In the genomic region with DNA sequence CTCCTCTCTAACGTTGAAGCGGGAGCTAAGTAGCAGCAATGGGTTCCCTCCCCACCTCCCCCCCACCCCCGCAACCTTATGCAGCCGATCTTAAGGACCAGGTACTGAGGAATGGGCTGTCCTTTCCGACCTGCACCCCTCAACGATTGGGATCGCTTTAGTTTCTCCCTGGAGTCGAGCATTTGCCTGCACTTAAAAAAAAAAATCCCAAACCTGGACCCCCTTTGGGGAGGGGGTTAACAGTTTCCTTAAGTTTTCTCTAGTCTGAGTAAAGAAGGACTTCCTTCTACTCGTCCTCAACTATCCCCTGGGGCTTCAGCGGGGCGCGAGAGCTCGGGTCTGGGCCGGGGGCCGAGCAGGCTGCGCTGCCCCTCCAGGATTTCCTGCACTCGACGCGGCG, we compare ENCODE assay signal across 1 cellular context.
TF ChIP-seq lines count a peak whose summit lies in the region.

No MANE protein-coding gene starts in this region.

TF ChIP-seq in A549, 52 proteins besides CTCF, POLR2A, EP300 and RAD21 (continued from another document):
- TF ChIP-seq, protein P1, sequence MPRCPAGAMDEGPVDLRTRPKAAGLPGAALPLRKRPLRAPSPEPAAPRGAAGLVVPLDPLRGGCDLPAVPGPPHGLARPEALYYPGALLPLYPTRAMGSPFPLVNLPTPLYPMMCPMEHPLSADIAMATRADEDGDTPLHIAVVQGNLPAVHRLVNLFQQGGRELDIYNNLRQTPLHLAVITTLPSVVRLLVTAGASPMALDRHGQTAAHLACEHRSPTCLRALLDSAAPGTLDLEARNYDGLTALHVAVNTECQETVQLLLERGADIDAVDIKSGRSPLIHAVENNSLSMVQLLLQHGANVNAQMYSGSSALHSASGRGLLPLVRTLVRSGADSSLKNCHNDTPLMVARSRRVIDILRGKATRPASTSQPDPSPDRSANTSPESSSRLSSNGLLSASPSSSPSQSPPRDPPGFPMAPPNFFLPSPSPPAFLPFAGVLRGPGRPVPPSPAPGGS (IDR thresholded peaks at IDR 0.05): no peak
- TF ChIP-seq ZSCAN20 (CRISPR knock-in tag; IDR thresholded peaks at IDR 0.05) (no peak), RNF2 (IDR thresholded peaks at IDR 0.05; ENCODE audit: borderline replicate concordance, low read depth) (no peak), ZFP36 (IDR thresholded peaks at IDR 0.05; ENCODE audit: borderline replicate concordance, partially characterized antibody) (no peak)
